Comparison of ENCODE assay signal across 8 cellular contexts in genomic region chr3:13895155-13896105, GRCh38. TPM values are rescaled to one million over a fixed set of nuclear protein-coding genes. Genes with fewer than 3 reads are reported as not detected.
DNase-seq lines count a peak whose midpoint lies in the region; ATAC-seq and TF ChIP-seq lines count a peak whose summit lies in the region.

No MANE protein-coding gene starts in this region.

- POLR2A ChIA-PET in A673 (lab: Charles Lee; ENCODE audit: low non-redundant PET), result interaction anchor here (0.6 kb wide), 1 partner anchor 1433 kb away, joined by 3 read pairs; no protein-coding TSS in a partner anchor

- TF ChIP-seq CTCF in A673 (conservative IDR thresholded peaks at IDR 0.05; ENCODE audit: low read depth, low read length), result no peak

- intact Hi-C loops in A673 (cut with micrococcal nuclease; ENCODE audit: unreplicated experiment), result loop anchor here (1.0 to 5.0 kb wide), 3 partner anchors 219 to 567 kb away; no protein-coding TSS in a partner anchor

- ATAC-seq in GM18858 (IDR thresholded peaks at IDR 0.05; ENCODE audit: unreplicated experiment) (peak; percentile 87), HG03095 (IDR thresholded peaks at IDR 0.05; ENCODE audit: unreplicated experiment) (peak; percentile 97)

- no peak overlapping the region for H3K27ac ChIP-seq in A673 (ENCODE audit: low read depth, low read length, poor library complexity, severe bottlenecking)

- no TSS peak for BruUV-seq in A673 (replicated peaks; lab: Mats Ljungman, UMichigan)

- no peaks in the 10 kb centered on the region for H3K36me3 ChIP-seq in A673 (ENCODE audit: insufficient read depth, low read length, poor library complexity, severe bottlenecking)

- H3K4me3 ChIP-seq in A673 (ENCODE audit: low read depth, low read length, poor library complexity, severe bottlenecking), result peak overlapping the region; percentile 56

- H3K27me3 ChIP-seq in A673 (replicated peaks; ENCODE audit: insufficient read depth, low read depth, low read length, poor library complexity), result no peaks in the 10 kb centered on the region

- peak; percentile 94 for DNase-seq in A673 (ENCODE audit: low spot score)
- peak; percentile 9 for DNase-seq in NCI-H510A treated with DMSO at 0.1 percent for 48 hours (lab: John Stamatoyannopoulos, UW)
- peak; percentile 98 for DNase-seq in activated CD8-positive, alpha-beta memory T cell treated with anti-CD3 and anti-CD28 coated beads for 24 hours
- peak; percentile 89 for DNase-seq in effector CD8-positive, alpha-beta T cell (lab: John Stamatoyannopoulos, UW)
- peak; percentile 90 to 92 for DNase-seq in lung microvascular endothelial cell (ENCODE audit: low read depth in 2 of 2)
- peak; percentile 81 to 92 (median 87) for DNase-seq in stimulated activated CD4-positive, alpha-beta T cell treated with anti-CD3 and anti-CD28 coated beads, TNF-alpha, amount 100 ng/mL, for 1 hour (ENCODE audit: low read depth in 3 of 3, low spot score in 1 of 3)

- peaks cover 4% of the 10 kb centered on the region for H3K4me1 ChIP-seq in A673 (ENCODE audit: insufficient read depth, low read length, poor library complexity, severe bottlenecking)

- CTCF ChIA-PET in A673 (lab: Charles Lee), result interaction anchor here (0.6 kb wide), 1 partner anchor 12 kb away, joined by 5 read pairs; no protein-coding TSS in a partner anchor

- no peaks in the 10 kb centered on the region for H3K9me3 ChIP-seq in A673 (ENCODE audit: low read depth, low read length, poor library complexity, severe bottlenecking)

RNA-seq across cellular contexts. Expression of gene WNT7A, which starts 15.6 kb away (rescaled TPM):
- total RNA-seq in A673 (2021) (not detected in 2 replicates), lung microvascular endothelial cell (not detected in 2 replicates)

Comparison
In these comparisons a context has a peak if more than half of its experiments do, and no peak if none do; other contexts are left out.
1. DNase-seq: peak in every context shown above with its lines; median percentile 98 in activated CD8-positive, alpha-beta memory T cell treated with anti-CD3 and anti-CD28 coated beads for 24 hours; 94 in A673; 91 in lung microvascular endothelial cell; 89 in effector CD8-positive, alpha-beta T cell; 87 in stimulated activated CD4-positive, alpha-beta T cell treated with anti-CD3 and anti-CD28 coated beads, TNF-alpha, amount 100 ng/mL, for 1 hour; 9 in NCI-H510A treated with DMSO at 0.1 percent for 48 hours.